ENCODE assay signal across 29 cellular contexts in genomic region chr1:247047702-247048101, GRCh38. TPM values are rescaled to one million over a fixed set of nuclear protein-coding genes. Genes with fewer than 3 reads are reported as not detected.
"Had no signal": no experiment of that assay in that cellular context is flagged by ENCODE, and none has a peak within 500 bp of the region (broad histone marks: within the 10 kb centered on the region; RNA-seq: fewer than 3 reads in every experiment).

No MANE protein-coding gene starts in this region.

- ATAC-seq: effector memory CD8-positive, alpha-beta T cell; esophagus mucosa; gastrocnemius medialis; heart right ventricle; left cardiac atrium; left lung; left ventricle myocardium superior; lower lobe of right lung; naive thymus-derived CD8-positive, alpha-beta T cell had no signal

- H3K36me3 ChIP-seq: colonic mucosa, esophagus squamous epithelium, gastrocnemius medialis, heart right ventricle, left lung, lower lobe of right lung had no signal

- DNase-seq: colonic mucosa; cortex of kidney; effector CD8-positive, alpha-beta T cell; effector memory CD8-positive, alpha-beta T cell; endodermal cell; erythroblast; esophagus squamous epithelium; foreskin fibroblast; foreskin melanocyte; gastrocnemius medialis; glutamatergic neuron; head of caudate nucleus; heart right ventricle; hippocampal formation; left cardiac atrium; left lung; left ventricle myocardium superior; lower lobe of right lung; mesenchymal stem cell; midbrain; naive B cell; naive thymus-derived CD8-positive, alpha-beta T cell had no signal

- H3K27ac Mint-ChIP-seq: dendritic cell treated with granulocyte-macrophage colony-stimulating factor and Interleukin-4, amounts not matched to agents 40 ng/mL and 50 ng/mL, for 4 days; effector memory CD8-positive, alpha-beta T cell; endodermal cell; naive B cell had no signal

- H3K27ac ChIP-seq: colonic mucosa, epithelial cell of prostate, esophagus squamous epithelium, gastrocnemius medialis, heart right ventricle, left lung, lower lobe of right lung had no signal

- H3K4me1 ChIP-seq: colonic mucosa, esophagus squamous epithelium, gastrocnemius medialis, heart right ventricle, left lung, lower lobe of right lung had no signal

- H3K4me3 ChIP-seq: colonic mucosa, esophagus squamous epithelium, gastrocnemius medialis, heart right ventricle, left lung, lower lobe of right lung had no signal

- H3K4me3 Mint-ChIP-seq: dendritic cell treated with granulocyte-macrophage colony-stimulating factor and Interleukin-4, amounts not matched to agents 40 ng/mL and 50 ng/mL, for 4 days; effector memory CD8-positive, alpha-beta T cell; endodermal cell; naive B cell; naive thymus-derived CD8-positive, alpha-beta T cell had no signal

- H3K27me3 ChIP-seq: colonic mucosa, esophagus squamous epithelium, gastrocnemius medialis, heart right ventricle, left lung had no signal

- H3K4me1 Mint-ChIP-seq: endodermal cell; naive thymus-derived CD8-positive, alpha-beta T cell had no signal

- FAIRE-seq: endometrium, islet of Langerhans, keratinocyte had no signal

- H3K27me3 Mint-ChIP-seq: dendritic cell treated with granulocyte-macrophage colony-stimulating factor and Interleukin-4, amounts not matched to agents 40 ng/mL and 50 ng/mL, for 4 days; effector memory CD8-positive, alpha-beta T cell; naive B cell; naive thymus-derived CD8-positive, alpha-beta T cell had no signal

RNA-seq across cellular contexts. Expression of gene ZNF695, which starts 39.8 kb away (rescaled TPM):
- total RNA-seq: gastrocnemius medialis; left ventricle myocardium superior; lower leg skin; lower lobe of right lung; naive thymus-derived CD8-positive, alpha-beta T cell had no signal
- polyA plus RNA-seq: naive thymus-derived CD8-positive, alpha-beta T cell had no signal
